Comparison of ENCODE assay signal across 9 cellular contexts in genomic region chr10:79380918-79381775, GRCh38. TPM values are rescaled to one million over a fixed set of nuclear protein-coding genes. Genes with fewer than 3 reads are reported as not detected.
DNase-seq lines count a peak whose midpoint lies in the region; ATAC-seq and TF ChIP-seq lines count a peak whose summit lies in the region.
"Had no signal": no experiment of that assay in that cellular context is flagged by ENCODE, and none has a peak within 500 bp of the region (broad histone marks: within the 10 kb centered on the region; RNA-seq: fewer than 3 reads in every experiment).

No MANE protein-coding gene starts in this region.

- H3K4me1 ChIP-seq in Peyer's patch (peaks cover 0 to 28% (median 0%) of the 10 kb centered on the region in 4 donors), tibial artery (peaks cover 5 to 44% (median 38%) of the 10 kb centered on the region in 4 donors)

- no peaks in the 10 kb centered on the region for H3K27me3 ChIP-seq in Peyer's patch
- no peaks in the 10 kb centered on the region for H3K27me3 ChIP-seq in dorsolateral prefrontal cortex
- no peaks in the 10 kb centered on the region for H3K27me3 ChIP-seq in tibial artery

- ATAC-seq in GM18517 (IDR thresholded peaks at IDR 0.05; ENCODE audit: unreplicated experiment) (no peak), GM18505 (IDR thresholded peaks at IDR 0.05; ENCODE audit: unreplicated experiment) (no peak), HG03439 (IDR thresholded peaks at IDR 0.05; ENCODE audit: unreplicated experiment) (no peak)
- ATAC-seq: activated T-helper 17 cell treated with anti-CD3 and anti-CD28 coated beads, Interleukin-2, amount 50 U/mL, for 72 hours had no signal

- peak overlapping the region; percentile 51 to 81 (median 66) for H3K27ac ChIP-seq in Peyer's patch
- peak overlapping the region in 56 of 59 donors; percentile 10 to 89 (median 71) for H3K27ac ChIP-seq in dorsolateral prefrontal cortex
- peak overlapping the region; percentile 66 to 71 for H3K27ac ChIP-seq in tibial artery

- DNase-seq in Peyer's patch (peak in 1 of 3 donors; percentile 34), dorsolateral prefrontal cortex (peak in 3 of 10 donors; percentile 9 to 47 (median 46)), mucosa of gallbladder (ENCODE audit: low spot score) (peak; percentile 9), tibial artery (peak in 1 of 2 donors; percentile 63)
- DNase-seq: NCI-H1694 had no signal

- intact Hi-C loops in dorsolateral prefrontal cortex (cut with DNase I) (loop anchor here (2.0 to 10.0 kb wide), 2 partner anchors 64 to 86 kb away; partner anchors contain the start of gene ZCCHC24 (in 1 of the 2)), tibial artery (cut with DNase I; ENCODE audit: low total_unique reads) (loop anchor here (10.0 kb wide), 1 partner anchor 64 kb away; the partner anchor contains the start of gene ZCCHC24)

- TF ChIP-seq CTCF in Peyer's patch (IDR thresholded peaks at IDR 0.05): no peak
- TF ChIP-seq CTCF in dorsolateral prefrontal cortex (IDR thresholded peaks at IDR 0.05 in 54 of 56, conservative IDR thresholded peaks at IDR 0.05 in 2 of 56; ENCODE audit: low read depth in 1 of 56, partially characterized antibody in 56 of 56): no peak
- no peak for TF ChIP-seq CTCF in tibial artery (IDR thresholded peaks at IDR 0.05)

- H3K9me3 ChIP-seq in Peyer's patch (no peaks in the 10 kb centered on the region), tibial artery (no peaks in the 10 kb centered on the region)

- H3K36me3 ChIP-seq in Peyer's patch (peaks cover 0 to 9% (median 0%) of the 10 kb centered on the region in 3 donors), tibial artery (peaks cover 5 to 23% (median 16%) of the 10 kb centered on the region in 3 donors)

- H3K4me3 ChIP-seq in Peyer's patch (no peak overlapping the region), dorsolateral prefrontal cortex (no peak overlapping the region), tibial artery (no peak overlapping the region)

- TF ChIP-seq POLR2A in Peyer's patch (IDR thresholded peaks at IDR 0.05) (no peak), GM18505 (IDR thresholded peaks at IDR 0.05; ENCODE audit: borderline replicate concordance, extremely low read depth, insufficient read depth, insufficient read length) (no peak)

RNA-seq across cellular contexts. Expression of gene PPIF, which starts 33.9 kb away (rescaled TPM):
- total RNA-seq in Peyer's patch: 10 to 100 TPM; 35.7 to 57.8 (median 45.0) TPM
- 10 to 100 TPM; 36.9 to 90.0 (median 52.6) TPM for total RNA-seq in dorsolateral prefrontal cortex
- 49.4 TPM for total RNA-seq in mucosa of gallbladder
